28 cellular contexts compared by ENCODE assay signal in the genomic region with DNA sequence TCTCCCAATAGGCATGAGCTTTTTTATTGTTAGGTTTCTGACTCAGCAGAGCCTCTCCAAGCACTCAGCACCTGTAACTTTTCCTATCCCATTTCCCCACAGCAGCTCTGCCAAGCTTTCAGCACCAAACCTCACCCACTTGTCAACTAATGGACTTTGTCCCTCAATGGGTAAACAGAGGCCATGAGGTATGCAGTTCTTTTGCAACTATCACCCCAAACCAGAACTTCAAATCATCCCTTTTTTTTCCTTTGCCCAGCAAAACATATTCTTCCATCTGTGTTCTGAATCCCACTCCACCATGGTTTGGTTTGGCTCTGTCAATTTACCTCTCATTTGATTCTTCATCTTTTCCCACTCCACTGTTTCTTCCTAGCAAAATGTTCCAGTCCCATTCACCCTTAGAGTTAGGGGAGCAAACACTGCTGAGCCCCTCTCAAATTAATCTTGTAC. TPM values are rescaled to one million over a fixed set of nuclear protein-coding genes. Genes with fewer than 3 reads are reported as not detected.
"Had no signal": no experiment of that assay in that cellular context is flagged by ENCODE, and none has a peak within 500 bp of the region (broad histone marks: within the 10 kb centered on the region; RNA-seq: fewer than 3 reads in every experiment).

No MANE protein-coding gene starts in this region.

- H3K4me1 ChIP-seq: breast epithelium, gastroesophageal sphincter, psoas muscle, suprapubic skin, uterus had no signal

- H3K4me1 Mint-ChIP-seq: activated naive CD8-positive, alpha-beta T cell treated with anti-CD3 and anti-CD28 coated beads for 36 hours; central memory CD8-positive, alpha-beta T cell; natural killer cell had no signal

- H3K36me3 ChIP-seq: breast epithelium, gastroesophageal sphincter, ovary, suprapubic skin, uterus had no signal

- H3K4me3 ChIP-seq: breast epithelium, coronary artery, gastroesophageal sphincter, lung, ovary, psoas muscle, suprapubic skin, uterus had no signal

- H3K9me3 ChIP-seq: breast epithelium, gastroesophageal sphincter, ovary, psoas muscle, suprapubic skin, uterus had no signal

- DNase-seq: activated CD4-positive, alpha-beta T cell treated with anti-CD3 and anti-CD28 coated beads, Interleukin-2, amount 50 U/mL, for 4 hours; activated CD8-positive, alpha-beta memory T cell treated with anti-CD3 and anti-CD28 coated beads for 24 hours; activated CD8-positive, alpha-beta memory T cell treated with anti-CD3 and anti-CD28 coated beads, Interleukin-2, amount 50 U/mL, for 4 hours; activated naive CD4-positive, alpha-beta T cell; activated naive CD8-positive, alpha-beta T cell treated with anti-CD3 and anti-CD28 coated beads for 36 hours; activated T-cell treated with anti-CD3 and anti-CD28 coated beads, Interleukin-2, amount 50 U/mL, for 24 hours; head of caudate nucleus; left cardiac atrium; natural killer cell; ovary; psoas muscle; right cardiac atrium; stimulated activated CD4-positive, alpha-beta T cell treated with anti-CD3 and anti-CD28 coated beads, Interleukin-1b, Interleukin-23, amount 100 ng/mL, for 48 hours; T-helper 9 cell; trophoblast cell; uterus had no signal

- H3K4me3 Mint-ChIP-seq: activated naive CD8-positive, alpha-beta T cell treated with anti-CD3 and anti-CD28 coated beads for 36 hours; activated T-cell treated with anti-CD3 and anti-CD28 coated beads, Interleukin-2, amount 50 U/mL, for 24 hours; central memory CD8-positive, alpha-beta T cell; natural killer cell; stimulated activated naive CD8-positive, alpha-beta T cell treated with anti-CD3 and anti-CD28 coated beads, Interleukin-15, Interleukin-2, amounts not matched to agents 100 ng/mL and 50 ng/mL, for 24 hours had no signal

- ATAC-seq: gastroesophageal sphincter, left cardiac atrium, natural killer cell, psoas muscle, right cardiac atrium had no signal

- H3K9me3 Mint-ChIP-seq: stimulated activated naive CD8-positive, alpha-beta T cell treated with anti-CD3 and anti-CD28 coated beads, Interleukin-15, Interleukin-2, amounts not matched to agents 100 ng/mL and 50 ng/mL, for 24 hours had no signal

- H3K27me3 Mint-ChIP-seq: activated naive CD8-positive, alpha-beta T cell treated with anti-CD3 and anti-CD28 coated beads for 36 hours; activated T-cell treated with anti-CD3 and anti-CD28 coated beads, Interleukin-2, amount 50 U/mL, for 24 hours; central memory CD8-positive, alpha-beta T cell; stimulated activated naive CD8-positive, alpha-beta T cell treated with anti-CD3 and anti-CD28 coated beads, Interleukin-15, Interleukin-2, amounts not matched to agents 100 ng/mL and 50 ng/mL, for 24 hours had no signal

- H3K27me3 ChIP-seq: breast epithelium, gastroesophageal sphincter, ovary, suprapubic skin, uterus had no signal

- H3K27ac ChIP-seq: breast epithelium, coronary artery, epithelial cell of prostate, gastroesophageal sphincter, ovary, psoas muscle, suprapubic skin, uterus had no signal

- H3K27ac Mint-ChIP-seq: activated naive CD8-positive, alpha-beta T cell treated with anti-CD3 and anti-CD28 coated beads for 36 hours; activated T-cell treated with anti-CD3 and anti-CD28 coated beads, Interleukin-2, amount 50 U/mL, for 24 hours; activated T-helper 2 cell treated with anti-CD3 and anti-CD28 coated beads, Interferon-gamma antibody, Interleukin-2, Interleukin-4, amounts not matched to agents 10 μg/mL and 5 μg/mL and 100 μg/mL, durations not matched to agents 14 hours and 24 hours and 36 hours; natural killer cell; stimulated activated naive CD8-positive, alpha-beta T cell treated with anti-CD3 and anti-CD28 coated beads, Interleukin-15, Interleukin-2, amounts not matched to agents 100 ng/mL and 50 ng/mL, for 24 hours had no signal

- FAIRE-seq: astrocyte, islet of Langerhans had no signal

RNA-seq across cellular contexts. Expression of a gene that starts 58.1 kb away (rescaled TPM):
- total RNA-seq: activated naive CD8-positive, alpha-beta T cell treated with anti-CD3 and anti-CD28 coated beads for 36 hours; activated T-helper 2 cell treated with anti-CD3 and anti-CD28 coated beads, Interferon-gamma antibody, Interleukin-2, Interleukin-4, amounts not matched to agents 10 μg/mL and 5 μg/mL and 100 μg/mL, durations not matched to agents 14 hours and 24 hours and 36 hours; left cardiac atrium; natural killer cell; psoas muscle; right cardiac atrium; T-helper 1 cell treated with Interleukin-12 subunit alpha and Interleukin-12 subunit beta and Interleukin-4 antibody, amounts not matched to agents 30 ng/mL and 1 ng/mL, for 36 hours had no signal
